ENCODE assay signal across 15 cellular contexts in genomic region chr2:238653436-238654109, GRCh38.
DNase-seq lines count a peak whose midpoint lies in the region; ATAC-seq and TF ChIP-seq lines count a peak whose summit lies in the region.
"Had no signal": no experiment of that assay in that cellular context is flagged by ENCODE, and none has a peak within 500 bp of the region (broad histone marks: within the 10 kb centered on the region; RNA-seq: fewer than 3 reads in every experiment).

No MANE protein-coding gene starts in this region.

- DNase-seq in Right ventricle myocardium inferior (ENCODE audit: missing footprints) (no peak), left ventricle myocardium inferior (no peak), mesenchymal stem cell (no peak), type B pancreatic cell (ENCODE audit: extremely low spot score, unreplicated experiment) (peak; percentile 53), colonic mucosa (no peak), NCI-H1694 (lab: John Stamatoyannopoulos, UW) (no peak)
- DNase-seq in activated CD8-positive, alpha-beta memory T cell treated with anti-CD3 and anti-CD28 coated beads, Interleukin-2, amount 50 U/mL, for 48 hours = peak; percentile 32
- DNase-seq: DMS 273 treated with DMSO at 0.1 percent for 48 hours, HFFc6, NCI-H2029, NCI-H2171, NCI-H446, PC-3 had no signal

- no peak overlapping the region for H3K4ac ChIP-seq in mesenchymal stem cell (ENCODE audit: low read depth in 1 of 2, low read length in 2 of 2)

- no peak overlapping the region for H2BK15ac ChIP-seq in mesenchymal stem cell (ENCODE audit: low read depth, poor library complexity, severe bottlenecking)

- H3K36me3 ChIP-seq in left ventricle myocardium inferior (no peaks in the 10 kb centered on the region), mesenchymal stem cell (ENCODE audit: control insufficient read depth in 1 of 2, insufficient read depth in 2 of 2, low read depth in 1 of 2, low read length in 2 of 2) (no peaks in the 10 kb centered on the region), colonic mucosa (no peaks in the 10 kb centered on the region)

- intact Hi-C loops in Right ventricle myocardium inferior (cut with DNase I) = no loop called here
- intact Hi-C loops in left ventricle myocardium inferior (cut with micrococcal nuclease) = no loop called here
- intact Hi-C loops in colonic mucosa (cut with DNase I) = no loop called here

- no peaks in the 10 kb centered on the region for H3K27me3 Mint-ChIP-seq in type B pancreatic cell

- H3K4me1 Mint-ChIP-seq in type B pancreatic cell (ENCODE audit: unreplicated experiment) = peaks cover 16% of the 10 kb centered on the region

- H3K27ac Mint-ChIP-seq in type B pancreatic cell = no peak overlapping the region
- H3K27ac Mint-ChIP-seq: HFFc6 had no signal

- no peaks in the 10 kb centered on the region for H3K4me1 ChIP-seq in left ventricle myocardium inferior
- no peaks in the 10 kb centered on the region for H3K4me1 ChIP-seq in mesenchymal stem cell (ENCODE audit: control insufficient read depth, insufficient read depth, low read depth, low read length)
- H3K4me1 ChIP-seq in colonic mucosa = no peaks in the 10 kb centered on the region

- H2BK5ac ChIP-seq in mesenchymal stem cell (ENCODE audit: low read depth, low read length, poor library complexity, severe bottlenecking) = no peak overlapping the region

- H3K4me3 ChIP-seq in left ventricle myocardium inferior = no peak overlapping the region
- H3K4me3 ChIP-seq in mesenchymal stem cell (ENCODE audit: insufficient read depth in 1 of 2, low read depth in 1 of 2, low read length in 2 of 2) = no peak overlapping the region
- H3K4me3 ChIP-seq in colonic mucosa = no peak overlapping the region

- H3K27me3 ChIP-seq in left ventricle myocardium inferior (ENCODE audit: low read depth) (no peaks in the 10 kb centered on the region), mesenchymal stem cell (ENCODE audit: control insufficient read depth in 1 of 2, insufficient read depth in 1 of 2, low read length in 2 of 2) (no peaks in the 10 kb centered on the region), colonic mucosa (no peaks in the 10 kb centered on the region)

- H3K9ac ChIP-seq in mesenchymal stem cell (ENCODE audit: low read length) = no peak overlapping the region
- no peak overlapping the region for H3K9ac ChIP-seq in colonic mucosa (ENCODE audit: low read depth in 2 of 2, low read length in 2 of 2)

- H3K14ac ChIP-seq in mesenchymal stem cell (ENCODE audit: low read length in 2 of 2) = no peak overlapping the region

- H2AK5ac ChIP-seq in mesenchymal stem cell (ENCODE audit: low read length, severe bottlenecking) = no peak overlapping the region

- H3K23ac ChIP-seq in mesenchymal stem cell (ENCODE audit: low read length in 2 of 2) = no peak overlapping the region

- TF ChIP-seq CTCF in left ventricle myocardium inferior (IDR thresholded peaks at IDR 0.05; ENCODE audit: borderline replicate concordance) = no peak
- TF ChIP-seq CTCF in type B pancreatic cell (conservative IDR thresholded peaks at IDR 0.05) = no peak
- TF ChIP-seq CTCF in colonic mucosa (IDR thresholded peaks at IDR 0.05) = no peak

- peak; percentile 43 for ATAC-seq in Right ventricle myocardium inferior
- no peak for ATAC-seq in HG03025 (IDR thresholded peaks at IDR 0.05; ENCODE audit: low FRiP score, unreplicated experiment)
- ATAC-seq: PC-3 had no signal

- no peak overlapping the region for H3K18ac ChIP-seq in mesenchymal stem cell (ENCODE audit: low read depth in 1 of 2, low read length in 2 of 2)

- H2BK120ac ChIP-seq in mesenchymal stem cell (ENCODE audit: low read depth, low read length) = no peak overlapping the region

- H3K79me1 ChIP-seq in mesenchymal stem cell (replicated peaks; ENCODE audit: low read length, poor library complexity, severe bottlenecking) = no peaks in the 10 kb centered on the region

- WGBS in mesenchymal stem cell = 72% methylated on average over 13 of the region's 13 CpGs

- H4K8ac ChIP-seq in mesenchymal stem cell (ENCODE audit: low read length) = peak overlapping the region; percentile 5

- H3K4me3 Mint-ChIP-seq in type B pancreatic cell = no peak overlapping the region
- H3K4me3 Mint-ChIP-seq: HFFc6 had no signal

- no peaks in the 10 kb centered on the region for H3K36me3 Mint-ChIP-seq in type B pancreatic cell

- H4K91ac ChIP-seq in mesenchymal stem cell (ENCODE audit: low read length) = no peak overlapping the region

- H2AFZ ChIP-seq in mesenchymal stem cell (ENCODE audit: low read depth, low read length) = no peak overlapping the region

- H3K9me3 ChIP-seq in left ventricle myocardium inferior (replicated peaks) (no peaks in the 10 kb centered on the region), mesenchymal stem cell (ENCODE audit: control insufficient read depth, low read length) (no peaks in the 10 kb centered on the region), colonic mucosa (no peaks in the 10 kb centered on the region)

- H3K9me3 Mint-ChIP-seq in type B pancreatic cell = no peaks in the 10 kb centered on the region
- H3K9me3 Mint-ChIP-seq: HFFc6 had no signal

- H3K27ac ChIP-seq in left ventricle myocardium inferior (replicated peaks) (no peak overlapping the region), mesenchymal stem cell (ENCODE audit: low read length, poor library complexity, severe bottlenecking) (no peak overlapping the region), colonic mucosa (no peak overlapping the region)
- H3K27ac ChIP-seq: C4-2B had no signal

- H3K4me2 ChIP-seq in mesenchymal stem cell (ENCODE audit: low read length, poor library complexity, severe bottlenecking) = no peak overlapping the region

- no peak overlapping the region for H2BK12ac ChIP-seq in mesenchymal stem cell (ENCODE audit: low read length in 2 of 2)

Comparison
In these comparisons a context has a peak if more than half of its experiments do, and no peak if none do; other contexts are left out.
1. DNase-seq: peak in activated CD8-positive, alpha-beta memory T cell treated with anti-CD3 and anti-CD28 coated beads, Interleukin-2, amount 50 U/mL, for 48 hours (single experiment) and type B pancreatic cell (single experiment); none in Right ventricle myocardium inferior (single experiment), left ventricle myocardium inferior (single experiment), mesenchymal stem cell (single experiment), colonic mucosa (single experiment) and NCI-H1694 (single experiment).